11 cellular contexts compared by ENCODE assay signal in genomic region chr5:103375356-103375755, GRCh38.
DNase-seq lines count a peak whose midpoint lies in the region; ATAC-seq and TF ChIP-seq lines count a peak whose summit lies in the region.
"Had no signal": no experiment of that assay in that cellular context is flagged by ENCODE, and none has a peak within 500 bp of the region (broad histone marks: within the 10 kb centered on the region; RNA-seq: fewer than 3 reads in every experiment).

No MANE protein-coding gene starts in this region.

- TF ChIP-seq CTCF in A673 (conservative IDR thresholded peaks at IDR 0.05; ENCODE audit: low read depth, low read length) (no peak), PC-3 (conservative IDR thresholded peaks at IDR 0.05; ENCODE audit: low read depth, low read length) (peak; percentile 71), fibroblast of mammary gland (conservative IDR thresholded peaks at IDR 0.05; ENCODE audit: control insufficient read depth, insufficient read depth, low read depth, low read length) (peak; percentile 13)

- H3K27ac ChIP-seq in A673 (ENCODE audit: low read depth, low read length, poor library complexity, severe bottlenecking) (no peak overlapping the region), PC-3 (ENCODE audit: low read length) (no peak overlapping the region)
- H3K27ac ChIP-seq: skin epidermis had no signal

- H3K27me3 Mint-ChIP-seq in activated T-helper 1 cell treated with anti-CD3 and anti-CD28 coated beads, Interleukin-12 subunit alpha, Interleukin-12 subunit beta, Interleukin-2, Interleukin-4 antibody, amounts not matched to agents 30 ng/mL and 10 ng/mL and 1 ng/mL, durations not matched to agents 14 hours and 24 hours and 36 hours (ENCODE audit: insufficient read depth) = peaks cover 6% of the 10 kb centered on the region

- H3K4me1 ChIP-seq in A673 (ENCODE audit: insufficient read depth, low read length, poor library complexity, severe bottlenecking) (peaks cover 13% of the 10 kb centered on the region), PC-3 (ENCODE audit: insufficient read depth, low read length) (peaks cover 16% of the 10 kb centered on the region)

- H3K9ac ChIP-seq in PC-3 (ENCODE audit: low read length) = no peak overlapping the region

- POLR2A ChIA-PET in A673 (lab: Charles Lee; ENCODE audit: low non-redundant PET) (no interaction called here), PC-3 (lab: Charles Lee; ENCODE audit: unreplicated experiment) (interaction anchor here (0.6 to 0.7 kb wide), 2 partner anchors 74 to 256 kb away, joined by 3 read pairs; partner anchors contain the start of gene GIN1)

- H3K27ac Mint-ChIP-seq in activated T-helper 1 cell treated with anti-CD3 and anti-CD28 coated beads, Interleukin-12 subunit alpha, Interleukin-12 subunit beta, Interleukin-2, Interleukin-4 antibody, amounts not matched to agents 30 ng/mL and 10 ng/mL and 1 ng/mL, durations not matched to agents 14 hours and 24 hours and 36 hours = no peak overlapping the region

- H3K4me1 Mint-ChIP-seq in activated T-helper 1 cell treated with anti-CD3 and anti-CD28 coated beads, Interleukin-12 subunit alpha, Interleukin-12 subunit beta, Interleukin-2, Interleukin-4 antibody, amounts not matched to agents 30 ng/mL and 10 ng/mL and 1 ng/mL, durations not matched to agents 14 hours and 24 hours and 36 hours (ENCODE audit: low read depth) = no peaks in the 10 kb centered on the region

- H3K79me2 ChIP-seq in PC-3 (ENCODE audit: low read length) = no peaks in the 10 kb centered on the region

- H3K9me3 ChIP-seq in A673 (ENCODE audit: low read depth, low read length, poor library complexity, severe bottlenecking) (no peaks in the 10 kb centered on the region), PC-3 (ENCODE audit: low read length) (no peaks in the 10 kb centered on the region)

- no peaks in the 10 kb centered on the region for H3K36me3 Mint-ChIP-seq in activated T-helper 1 cell treated with anti-CD3 and anti-CD28 coated beads, Interleukin-12 subunit alpha, Interleukin-12 subunit beta, Interleukin-2, Interleukin-4 antibody, amounts not matched to agents 30 ng/mL and 10 ng/mL and 1 ng/mL, durations not matched to agents 14 hours and 24 hours and 36 hours (ENCODE audit: low read depth)

- H3K36me3 ChIP-seq in A673 (ENCODE audit: insufficient read depth, low read length, poor library complexity, severe bottlenecking) (no peaks in the 10 kb centered on the region), PC-3 (ENCODE audit: low read depth, low read length) (no peaks in the 10 kb centered on the region)

- intact Hi-C loops in A673 (cut with micrococcal nuclease; ENCODE audit: unreplicated experiment) (no loop called here), PC-3 (cut with micrococcal nuclease) (loop anchor here (5.0 kb wide), 3 partner anchors 92 to 118 kb away; partner anchors contain the start of gene MACIR)
- intact Hi-C loops in activated T-helper 1 cell treated with anti-CD3 and anti-CD28 coated beads, Interleukin-12 subunit alpha, Interleukin-12 subunit beta, Interleukin-2, Interleukin-4 antibody, amounts not matched to agents 30 ng/mL and 10 ng/mL and 1 ng/mL, durations not matched to agents 14 hours and 24 hours and 36 hours (cut with micrococcal nuclease) = no loop called here

- no peaks in the 10 kb centered on the region for H3F3A ChIP-seq in PC-3 (ENCODE audit: low read length, unreplicated experiment)

- no peak overlapping the region for H3K4me3 Mint-ChIP-seq in activated T-helper 1 cell treated with anti-CD3 and anti-CD28 coated beads, Interleukin-12 subunit alpha, Interleukin-12 subunit beta, Interleukin-2, Interleukin-4 antibody, amounts not matched to agents 30 ng/mL and 10 ng/mL and 1 ng/mL, durations not matched to agents 14 hours and 24 hours and 36 hours

- H4K20me1 ChIP-seq in PC-3 (ENCODE audit: low read length) = no peaks in the 10 kb centered on the region

- H3K4me3 ChIP-seq in A673 (ENCODE audit: low read depth, low read length, poor library complexity, severe bottlenecking) (no peak overlapping the region), PC-3 (ENCODE audit: low read length) (no peak overlapping the region), fibroblast of mammary gland (ENCODE audit: control insufficient read depth, low read depth, low read length) (no peak overlapping the region)
- H3K4me3 ChIP-seq: skin epidermis had no signal

- ATAC-seq in GM21529 (IDR thresholded peaks at IDR 0.05; ENCODE audit: unreplicated experiment) (peak; percentile 56), PC-3 (peak; percentile 82), GM21737 (IDR thresholded peaks at IDR 0.05; ENCODE audit: unreplicated experiment) (no peak), HG02571 (IDR thresholded peaks at IDR 0.05; ENCODE audit: unreplicated experiment) (no peak)

- peak overlapping the region; percentile 40 for H3K4me2 ChIP-seq in PC-3 (ENCODE audit: low read length)

- BruUV-seq in A673 (replicated peaks; lab: Mats Ljungman, UMichigan) (no TSS peak), PC-3 (replicated peaks; lab: Mats Ljungman, UMichigan) (no TSS peak)

- no peaks in the 10 kb centered on the region for H3K9me3 Mint-ChIP-seq in activated T-helper 1 cell treated with anti-CD3 and anti-CD28 coated beads, Interleukin-12 subunit alpha, Interleukin-12 subunit beta, Interleukin-2, Interleukin-4 antibody, amounts not matched to agents 30 ng/mL and 10 ng/mL and 1 ng/mL, durations not matched to agents 14 hours and 24 hours and 36 hours

- no peak overlapping the region for H2AFZ ChIP-seq in PC-3 (ENCODE audit: low read length)

- DNase-seq in A673 (ENCODE audit: low spot score) = peak; percentile 56
- peak; percentile 77 for DNase-seq in PC-3
- DNase-seq in fibroblast of mammary gland (ENCODE audit: low read depth) = peak; percentile 35
- no peak for DNase-seq in SW480 (ENCODE audit: low spot score)
- no peak for DNase-seq in activated T-helper 1 cell treated with anti-CD3 and anti-CD28 coated beads, Interleukin-12 subunit alpha, Interleukin-12 subunit beta, Interleukin-2, Interleukin-4 antibody, amounts not matched to agents 30 ng/mL and 10 ng/mL and 1 ng/mL, durations not matched to agents 14 hours and 24 hours and 36 hours (ENCODE audit: low spot score)
- DNase-seq: hypothalamus, KG1 had no signal

- H3K27me3 ChIP-seq in A673 (replicated peaks; ENCODE audit: insufficient read depth, low read depth, low read length, poor library complexity) (no peaks in the 10 kb centered on the region), PC-3 (ENCODE audit: low read length) (no peaks in the 10 kb centered on the region)

- no peaks in the 10 kb centered on the region for H3K9me2 ChIP-seq in PC-3 (replicated peaks; ENCODE audit: low read length)

- CTCF ChIA-PET in A673 (lab: Charles Lee) = no interaction called here
- CTCF ChIA-PET in PC-3 (lab: Charles Lee) = interaction anchor here (0.7 to 1.4 kb wide), 3 partner anchors 49 to 117 kb away, joined by 3 to 6 read pairs (median 4); partner anchors contain the start of gene MACIR

Comparison
In these comparisons a context has a peak if more than half of its experiments do, and no peak if none do; other contexts are left out.
1. DNase-seq: peak in A673 (single experiment), PC-3 (single experiment) and fibroblast of mammary gland (single experiment); none in SW480 (single experiment) and activated T-helper 1 cell treated with anti-CD3 and anti-CD28 coated beads, Interleukin-12 subunit alpha, Interleukin-12 subunit beta, Interleukin-2, Interleukin-4 antibody, amounts not matched to agents 30 ng/mL and 10 ng/mL and 1 ng/mL, durations not matched to agents 14 hours and 24 hours and 36 hours (single experiment).
2. ATAC-seq: peak in GM21529 (single experiment) and PC-3 (single experiment); none in GM21737 (single experiment) and HG02571 (single experiment).